In genomic region chrX:21839334-21840198, GRCh38 we compare ENCODE assay signal across 1 cellular context.
TF ChIP-seq lines count a peak whose summit lies in the region.

Gene MBTPS2, plus strand, starts transcription at chrX:21839617. Its CDS starts 118 bp downstream, at chrX:21839735.

TF ChIP-seq in HepG2, 621 proteins besides CTCF, POLR2A, EP300 and RAD21 (continued from another document and continues in another):
- TF ChIP-seq, protein P1, sequence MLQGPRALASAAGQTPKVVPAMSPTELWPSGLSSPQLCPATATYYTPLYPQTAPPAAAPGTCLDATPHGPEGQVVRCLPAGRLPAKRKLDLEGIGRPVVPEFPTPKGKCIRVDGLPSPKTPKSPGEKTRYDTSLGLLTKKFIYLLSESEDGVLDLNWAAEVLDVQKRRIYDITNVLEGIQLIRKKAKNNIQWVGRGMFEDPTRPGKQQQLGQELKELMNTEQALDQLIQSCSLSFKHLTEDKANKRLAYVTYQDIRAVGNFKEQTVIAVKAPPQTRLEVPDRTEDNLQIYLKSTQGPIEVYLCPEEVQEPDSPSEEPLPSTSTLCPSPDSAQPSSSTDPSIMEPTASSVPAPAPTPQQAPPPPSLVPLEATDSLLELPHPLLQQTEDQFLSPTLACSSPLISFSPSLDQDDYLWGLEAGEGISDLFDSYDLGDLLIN (CRISPR knock-in tag; IDR thresholded peaks at IDR 0.05; ENCODE audit: borderline replicate concordance): no peak
- TF ChIP-seq ZNF720 (CRISPR knock-in tag; IDR thresholded peaks at IDR 0.05) (no peak), ZNF337 (CRISPR knock-in tag; IDR thresholded peaks at IDR 0.05; ENCODE audit: borderline replicate concordance, low read depth) (no peak), NFE2 (CRISPR knock-in tag; IDR thresholded peaks at IDR 0.05) (no peak), THYN1 (CRISPR knock-in tag; IDR thresholded peaks at IDR 0.05; ENCODE audit: borderline replicate concordance, low read depth) (no peak), ZC3H13 (CRISPR knock-in tag; IDR thresholded peaks at IDR 0.05) (peak; percentile 75; the same call in 1 of the 2 replicates), ZNF326 (CRISPR knock-in tag; IDR thresholded peaks at IDR 0.05; ENCODE audit: borderline replicate concordance) (no peak), ZNF318 (CRISPR knock-in tag; IDR thresholded peaks at IDR 0.05) (no peak), POLR2AphosphoS2 (IDR thresholded peaks at IDR 0.05; ENCODE audit: low read depth, low read length) (no peak), SP1 (IDR thresholded peaks at IDR 0.05) (no peak), SP1 (CRISPR knock-in tag; IDR thresholded peaks at IDR 0.05) (peak; percentile 55; the same call in 1 of the 2 replicates), TAF15 (IDR thresholded peaks at IDR 0.05; ENCODE audit: low read depth, low read length, poor library complexity, severe bottlenecking) (no peak), NFYC (CRISPR knock-in tag; IDR thresholded peaks at IDR 0.05) (no peak), ARID2 (CRISPR knock-in tag; IDR thresholded peaks at IDR 0.05; ENCODE audit: borderline replicate concordance) (0 out of 2 replicates have a peak, but pooled peaks have one; percentile 36), NONO (IDR thresholded peaks at IDR 0.05) (no peak), NONO (CRISPR knock-in tag; conservative IDR thresholded peaks at IDR 0.05) (peak; percentile 72), ZFY (CRISPR knock-in tag; IDR thresholded peaks at IDR 0.05) (peak; percentile 98), ZNF781 (CRISPR knock-in tag; IDR thresholded peaks at IDR 0.05; ENCODE audit: borderline replicate concordance, not compliant biosample characterization) (peak; percentile 29), ZMYM4 (CRISPR knock-in tag; IDR thresholded peaks at IDR 0.05) (peak; percentile 89), SMAD9 (CRISPR knock-in tag; IDR thresholded peaks at IDR 0.05) (no peak), SNAPC5 (CRISPR knock-in tag; IDR thresholded peaks at IDR 0.05; ENCODE audit: borderline replicate concordance) (no peak), JARID2 (CRISPR knock-in tag; IDR thresholded peaks at IDR 0.05; ENCODE audit: insufficient replicate concordance) (peak; percentile 71), ZZZ3 (CRISPR knock-in tag; IDR thresholded peaks at IDR 0.05; ENCODE audit: borderline replicate concordance) (peak; percentile 58; the same call in 1 of the 2 replicates), ZNF616 (CRISPR knock-in tag; IDR thresholded peaks at IDR 0.05; ENCODE audit: low read depth) (no peak), ZFP91 (CRISPR knock-in tag; IDR thresholded peaks at IDR 0.05; ENCODE audit: borderline replicate concordance) (peak; percentile 90), ZNF557 (CRISPR knock-in tag; IDR thresholded peaks at IDR 0.05) (no peak), TGIF2 (CRISPR knock-in tag; IDR thresholded peaks at IDR 0.05) (peak; percentile 63; the same call in 1 of the 2 replicates), CAMTA2 (CRISPR knock-in tag; IDR thresholded peaks at IDR 0.05; ENCODE audit: borderline replicate concordance) (peak; percentile 55; the same call in 1 of the 2 replicates), POGZ (CRISPR knock-in tag; IDR thresholded peaks at IDR 0.05) (peak; percentile 91), SMAD3 (CRISPR knock-in tag; IDR thresholded peaks at IDR 0.05) (peak; percentile 64; the same call in 1 of the 2 replicates), ZNF552 (CRISPR knock-in tag; IDR thresholded peaks at IDR 0.05; ENCODE audit: borderline replicate concordance) (0 out of 2 replicates have a peak, but pooled peaks have one; percentile 62), NFATC3 (CRISPR knock-in tag; IDR thresholded peaks at IDR 0.05) (no peak), ZBTB8A (CRISPR knock-in tag; IDR thresholded peaks at IDR 0.05; ENCODE audit: borderline replicate concordance, low read depth) (no peak; the same call in 1 of the 2 replicates), FLYWCH1 (CRISPR knock-in tag; IDR thresholded peaks at IDR 0.05) (no peak), PHF21A (CRISPR knock-in tag; IDR thresholded peaks at IDR 0.05) (peak; percentile 21; the same call in 1 of the 2 replicates), TCF7 (IDR thresholded peaks at IDR 0.05; ENCODE audit: low read depth) (no peak), TFE3 (CRISPR knock-in tag; IDR thresholded peaks at IDR 0.05) (peak; percentile 63)
- TF ChIP-seq, protein P2, sequence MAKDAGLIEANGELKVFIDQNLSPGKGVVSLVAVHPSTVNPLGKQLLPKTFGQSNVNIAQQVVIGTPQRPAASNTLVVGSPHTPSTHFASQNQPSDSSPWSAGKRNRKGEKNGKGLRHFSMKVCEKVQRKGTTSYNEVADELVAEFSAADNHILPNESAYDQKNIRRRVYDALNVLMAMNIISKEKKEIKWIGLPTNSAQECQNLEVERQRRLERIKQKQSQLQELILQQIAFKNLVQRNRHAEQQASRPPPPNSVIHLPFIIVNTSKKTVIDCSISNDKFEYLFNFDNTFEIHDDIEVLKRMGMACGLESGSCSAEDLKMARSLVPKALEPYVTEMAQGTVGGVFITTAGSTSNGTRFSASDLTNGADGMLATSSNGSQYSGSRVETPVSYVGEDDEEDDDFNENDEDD (CRISPR knock-in tag; IDR thresholded peaks at IDR 0.05; ENCODE audit: borderline replicate concordance): peak; percentile 29; the same call in 1 of the 2 replicates
- TF ChIP-seq, protein P3, sequence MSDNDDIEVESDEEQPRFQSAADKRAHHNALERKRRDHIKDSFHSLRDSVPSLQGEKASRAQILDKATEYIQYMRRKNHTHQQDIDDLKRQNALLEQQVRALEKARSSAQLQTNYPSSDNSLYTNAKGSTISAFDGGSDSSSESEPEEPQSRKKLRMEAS (IDR thresholded peaks at IDR 0.05): peak; percentile 71
- TF ChIP-seq, protein P4, sequence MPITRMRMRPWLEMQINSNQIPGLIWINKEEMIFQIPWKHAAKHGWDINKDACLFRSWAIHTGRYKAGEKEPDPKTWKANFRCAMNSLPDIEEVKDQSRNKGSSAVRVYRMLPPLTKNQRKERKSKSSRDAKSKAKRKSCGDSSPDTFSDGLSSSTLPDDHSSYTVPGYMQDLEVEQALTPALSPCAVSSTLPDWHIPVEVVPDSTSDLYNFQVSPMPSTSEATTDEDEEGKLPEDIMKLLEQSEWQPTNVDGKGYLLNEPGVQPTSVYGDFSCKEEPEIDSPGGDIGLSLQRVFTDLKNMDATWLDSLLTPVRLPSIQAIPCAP (CRISPR knock-in tag; IDR thresholded peaks at IDR 0.05; ENCODE audit: low read depth): no peak
- TF ChIP-seq, protein P5, sequence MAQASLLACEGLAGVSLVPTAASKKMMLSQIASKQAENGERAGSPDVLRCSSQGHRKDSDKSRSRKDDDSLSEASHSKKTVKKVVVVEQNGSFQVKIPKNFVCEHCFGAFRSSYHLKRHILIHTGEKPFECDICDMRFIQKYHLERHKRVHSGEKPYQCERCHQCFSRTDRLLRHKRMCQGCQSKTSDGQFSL (CRISPR knock-in tag; IDR thresholded peaks at IDR 0.05): no peak
